Comparison of ENCODE assay signal across 8 cellular contexts in the genomic region with DNA sequence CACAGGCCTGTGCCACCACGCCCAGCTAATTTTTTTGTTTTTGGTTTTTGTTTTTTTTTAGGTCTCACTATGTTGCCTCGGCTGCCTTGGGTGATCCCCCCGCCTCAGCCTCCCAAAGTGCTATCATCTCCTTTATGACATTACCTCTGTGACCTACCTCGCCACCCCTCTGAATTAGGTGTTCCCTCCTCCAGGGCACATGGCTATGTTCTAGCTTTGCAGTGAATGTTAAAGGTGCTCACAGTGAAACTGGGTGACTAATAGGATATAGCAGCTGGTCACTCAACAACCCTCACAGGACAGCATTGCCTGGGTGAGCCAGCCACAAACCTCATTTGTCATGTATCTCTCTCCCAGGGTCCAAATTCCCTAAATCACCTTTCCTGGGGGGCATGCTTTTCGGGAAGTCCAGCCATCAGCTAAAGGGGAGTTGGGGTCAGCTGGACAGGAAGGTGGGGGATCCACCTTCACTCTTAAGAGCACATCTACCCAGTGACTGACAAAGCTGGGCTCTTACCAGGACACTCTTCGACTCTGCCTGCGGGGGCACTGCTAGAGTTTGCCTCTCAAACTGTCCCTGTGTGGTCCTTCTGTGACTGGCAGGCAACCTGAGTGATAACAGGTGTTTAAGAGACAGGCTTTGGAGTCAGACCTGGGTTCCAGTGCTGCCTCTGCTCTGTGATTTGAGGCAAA. TPM values are rescaled to one million over a fixed set of nuclear protein-coding genes. Genes with fewer than 3 reads are reported as not detected.
A peak's percentile ranks its signal among the peaks of the same experiment; 100 is the strongest.
DNase-seq lines count a peak whose midpoint lies in the region; ATAC-seq and TF ChIP-seq lines count a peak whose summit lies in the region.

No MANE protein-coding gene starts in this region.

- no peak overlapping the region for H2AFZ ChIP-seq in MM.1S (ENCODE audit: low read length)

- H3K4me2 ChIP-seq in MM.1S (ENCODE audit: low read depth, low read length): no peak overlapping the region

- peaks cover 35% of the 10 kb centered on the region for H3K4me1 Mint-ChIP-seq in chondrocyte (ENCODE audit: low read depth)

- H3K27me3 Mint-ChIP-seq in chondrocyte (ENCODE audit: low read depth): no peaks in the 10 kb centered on the region

- TF ChIP-seq CTCF in MM.1S (IDR thresholded peaks at IDR 0.05; ENCODE audit: low read length) (peak; percentile 37), WERI-Rb-1 (IDR thresholded peaks at IDR 0.05; ENCODE audit: low read depth, low read length) (peak; percentile 65), chondrocyte (IDR thresholded peaks at IDR 0.05) (peak; percentile 59)

- no peak overlapping the region for H3K4me3 Mint-ChIP-seq in chondrocyte (ENCODE audit: unreplicated experiment)

- H3K36me3 ChIP-seq in MM.1S (replicated peaks; ENCODE audit: insufficient read depth, low read length): 0 out of 2 replicates have a peak, but pooled peaks cover 15% of the 10 kb centered on the region
- H3K36me3 ChIP-seq in WERI-Rb-1: peaks cover 26% of the 10 kb centered on the region
- H3K36me3 ChIP-seq in muscle layer of duodenum (ENCODE audit: control insufficient read depth in 1 of 2, insufficient read depth in 2 of 2, low read length in 2 of 2): peaks cover 29 to 50% of the 10 kb centered on the region in 2 donors
- peaks cover 5% of the 10 kb centered on the region for H3K36me3 ChIP-seq in urinary bladder (ENCODE audit: insufficient read depth)

- ATAC-seq in GM21528 (IDR thresholded peaks at IDR 0.05; ENCODE audit: low FRiP score, unreplicated experiment): peak; percentile 53

- peak overlapping the region; percentile 95 for H3K27ac Mint-ChIP-seq in chondrocyte (ENCODE audit: unreplicated experiment)

- H3K9me3 ChIP-seq in MM.1S (replicated peaks; ENCODE audit: insufficient read depth, low read length) (no peaks in the 10 kb centered on the region), WERI-Rb-1 (ENCODE audit: severe bottlenecking) (no peaks in the 10 kb centered on the region), muscle layer of duodenum (ENCODE audit: control insufficient read depth in 1 of 2, low read length in 2 of 2) (no peaks in the 10 kb centered on the region)

- peaks cover 19% of the 10 kb centered on the region for H3K36me3 Mint-ChIP-seq in chondrocyte (ENCODE audit: low read depth)

- H3K9me2 ChIP-seq in MM.1S (replicated peaks; ENCODE audit: insufficient read depth, low read length): no peaks in the 10 kb centered on the region

- H3K27me3 ChIP-seq in MM.1S (replicated peaks; ENCODE audit: insufficient read depth, low read length) (no peaks in the 10 kb centered on the region), WERI-Rb-1 (ENCODE audit: insufficient read depth, low read depth, severe bottlenecking) (no peaks in the 10 kb centered on the region), muscle layer of duodenum (ENCODE audit: low read depth, low read length) (no peaks in the 10 kb centered on the region)

- WGBS in urinary bladder: 59% methylated on average over 7 of the region's 7 CpGs

- H3K4me1 ChIP-seq in MM.1S (ENCODE audit: low read length) (no peaks in the 10 kb centered on the region), muscle layer of duodenum (ENCODE audit: control insufficient read depth in 1 of 2, insufficient read depth in 2 of 2, low read length in 2 of 2) (peaks cover 0 to 8% of the 10 kb centered on the region in 2 donors), urinary bladder (ENCODE audit: insufficient read depth) (no peaks in the 10 kb centered on the region)

- H3K9ac ChIP-seq in MM.1S (ENCODE audit: low read length): no peak overlapping the region

- H3K27ac ChIP-seq in MM.1S (ENCODE audit: low read length) (no peak overlapping the region), WERI-Rb-1 (peak overlapping the region; percentile 86), muscle layer of duodenum (ENCODE audit: low read length) (peak overlapping the region; percentile 78), urinary bladder (ENCODE audit: low read depth) (peak overlapping the region; percentile 94)

- H3K4me3 ChIP-seq in MM.1S (ENCODE audit: low read length) (no peak overlapping the region), WERI-Rb-1 (ENCODE audit: low read depth, low read length) (no peak overlapping the region), muscle layer of duodenum (ENCODE audit: low read depth in 1 of 2, low read length in 2 of 2) (no peak overlapping the region), urinary bladder (ENCODE audit: low read depth, low read length) (no peak overlapping the region)

- DNase-seq in ELR (ENCODE audit: low read depth) (peak; percentile 68), MM.1S (peak; percentile 45), WERI-Rb-1 (peak; percentile 71), chondrocyte (ENCODE audit: low spot score) (no peak), NK-92 (lab: John Stamatoyannopoulos, UW; ENCODE audit: unreplicated experiment) (no peak)

- H3K9me3 Mint-ChIP-seq in chondrocyte (ENCODE audit: low read depth): no peaks in the 10 kb centered on the region

- H4K20me1 ChIP-seq in MM.1S (ENCODE audit: insufficient read depth, low read length): no peaks in the 10 kb centered on the region

- peaks cover 11% of the 10 kb centered on the region; the same call in 1 of the 2 replicates for H3F3A ChIP-seq in MM.1S (ENCODE audit: insufficient read depth, low read length)

- H3K79me2 ChIP-seq in MM.1S (ENCODE audit: low read length): no peaks in the 10 kb centered on the region

RNA-seq across cellular contexts. Expression of a gene that starts 1.6 kb away (rescaled TPM):
- 31.5 to 44.9 TPM (median 38.7 TPM) in 3 replicates for total RNA-seq in chondrocyte
- total RNA-seq in urinary bladder: 63.3 TPM
- polyA plus RNA-seq in urinary bladder: 36.2 TPM

RNA-seq across cellular contexts. Expression of a gene that starts 15.6 kb away (rescaled TPM):
- total RNA-seq in chondrocyte (150 to 179 TPM (median 177 TPM) in 3 replicates), urinary bladder (75.6 TPM)
- 128 TPM for polyA plus RNA-seq in urinary bladder

RNA-seq across cellular contexts. Expression of a gene that starts 16.2 kb away (rescaled TPM):
- total RNA-seq in chondrocyte (42.2 to 69.9 TPM (median 69.6 TPM) in 3 replicates), urinary bladder (33.2 TPM)
- polyA plus RNA-seq in urinary bladder: 67.9 TPM

RNA-seq across cellular contexts. Expression of a gene that starts 35.3 kb away (rescaled TPM):
- total RNA-seq in chondrocyte (26.9 to 31.4 TPM (median 27.7 TPM) in 3 replicates), urinary bladder (14.4 TPM)
- 39.6 TPM for polyA plus RNA-seq in urinary bladder

RNA-seq across cellular contexts. Expression of a gene that starts 38.7 kb away (rescaled TPM):
- 9.7 to 20.9 TPM (median 19.3 TPM) in 3 replicates for total RNA-seq in chondrocyte
- total RNA-seq in urinary bladder: 28.7 TPM
- 42.2 TPM for polyA plus RNA-seq in urinary bladder

Comparison
In these comparisons a context has a peak if more than half of its experiments do, and no peak if none do; other contexts are left out.
1. DNase-seq: peak in ELR (single experiment), MM.1S (single experiment) and WERI-Rb-1 (single experiment); none in chondrocyte (single experiment) and NK-92 (single experiment).
2. Peak in every context shown above with its lines, with median percentiles within 50 percentile points of each other: CTCF ChIP-seq.